Comparison of ENCODE assay signal across 20 cellular contexts in the genomic region with DNA sequence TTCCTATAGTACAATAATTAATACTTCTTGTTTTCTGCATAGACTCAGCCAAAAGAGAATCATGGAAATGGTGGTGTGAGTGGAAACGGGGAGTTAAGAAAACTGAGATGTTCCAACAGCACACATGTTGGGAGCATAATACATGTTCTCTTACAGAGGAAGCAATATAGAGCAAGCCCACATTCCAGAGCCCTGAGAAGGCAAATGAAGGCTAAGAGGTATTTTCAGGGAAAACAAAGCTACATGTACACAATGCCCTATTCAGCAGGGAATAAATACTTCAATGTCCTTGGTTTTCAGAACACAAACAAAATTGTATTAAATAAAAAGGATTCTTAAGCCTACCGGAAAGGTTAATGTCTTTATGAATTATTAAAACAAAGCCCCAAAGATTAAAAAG. TPM values are rescaled to one million over a fixed set of nuclear protein-coding genes. Genes with fewer than 3 reads are reported as not detected.
"Had no signal": no experiment of that assay in that cellular context is flagged by ENCODE, and none has a peak within 500 bp of the region (broad histone marks: within the 10 kb centered on the region; RNA-seq: fewer than 3 reads in every experiment).

No MANE protein-coding gene starts in this region.

- H3K36me3 ChIP-seq: sigmoid colon had no signal

- H3K9me3 Mint-ChIP-seq: activated CD8-positive, alpha-beta T cell treated with anti-CD3 and anti-CD28 coated beads for 36 hours; activated T-cell treated with anti-CD3 and anti-CD28 coated beads, Interleukin-2, amount 50 U/mL, for 4 hours; dendritic cell treated with granulocyte-macrophage colony-stimulating factor and Interleukin-4, amounts not matched to agents 40 ng/mL and 50 ng/mL, for 4 days; effector memory CD8-positive, alpha-beta T cell; nephron had no signal

- H3K4me3 Mint-ChIP-seq: activated CD4-positive, alpha-beta T cell treated with anti-CD3 and anti-CD28 coated beads for 36 hours; activated CD8-positive, alpha-beta T cell treated with anti-CD3 and anti-CD28 coated beads for 36 hours; activated naive CD8-positive, alpha-beta T cell; activated T-cell treated with anti-CD3 and anti-CD28 coated beads, Interleukin-2, amount 50 U/mL, for 4 hours; dendritic cell treated with granulocyte-macrophage colony-stimulating factor and Interleukin-4, amounts not matched to agents 40 ng/mL and 50 ng/mL, for 4 days; effector memory CD8-positive, alpha-beta T cell; nephron; stimulated activated effector memory CD8-positive, alpha-beta T cell treated with anti-CD3 and anti-CD28 coated beads, Interleukin-12 subunit alpha, Interleukin-12 subunit beta, amount 100 ng/mL, for 72 hours; T-helper 17 cell had no signal

- H3K4me1 ChIP-seq: sigmoid colon had no signal

- H3K9me3 ChIP-seq: sigmoid colon had no signal

- H3K27ac Mint-ChIP-seq: activated CD4-positive, alpha-beta T cell treated with anti-CD3 and anti-CD28 coated beads for 36 hours; activated CD8-positive, alpha-beta T cell treated with anti-CD3 and anti-CD28 coated beads for 36 hours; activated naive CD8-positive, alpha-beta T cell; dendritic cell treated with granulocyte-macrophage colony-stimulating factor and Interleukin-4, amounts not matched to agents 40 ng/mL and 50 ng/mL, for 4 days; effector memory CD8-positive, alpha-beta T cell; nephron; stimulated activated effector memory CD8-positive, alpha-beta T cell treated with anti-CD3 and anti-CD28 coated beads, Interleukin-12 subunit alpha, Interleukin-12 subunit beta, amount 100 ng/mL, for 72 hours; T-helper 17 cell had no signal

- H3K36me3 Mint-ChIP-seq: activated naive CD8-positive, alpha-beta T cell; stimulated activated effector memory CD8-positive, alpha-beta T cell treated with anti-CD3 and anti-CD28 coated beads, Interleukin-12 subunit alpha, Interleukin-12 subunit beta, amount 100 ng/mL, for 72 hours had no signal

- H3K27me3 ChIP-seq: sigmoid colon had no signal

- DNase-seq: activated CD4-positive, alpha-beta T cell treated with anti-CD3 and anti-CD28 coated beads for 36 hours; activated CD8-positive, alpha-beta T cell treated with anti-CD3 and anti-CD28 coated beads for 36 hours; activated gamma-delta T cell treated with Interleukin-2 at 50 U/mL for 16 hours; activated T-cell treated with anti-CD3 and anti-CD28 coated beads, Interleukin-2, amount 50 U/mL, for 4 hours; amygdala; cerebellar nuclear complex; effector memory CD8-positive, alpha-beta T cell; erythroblast; glutamatergic neuron; hypothalamus; occipital lobe; sigmoid colon; stimulated activated CD4-positive, alpha-beta T cell treated with anti-CD3 and anti-CD28 coated beads, Interleukin-12 subunit alpha, Interleukin-12 subunit beta, amount 100 ng/mL, for 4 hours; T-helper 17 cell had no signal

- ATAC-seq: activated CD4-positive, alpha-beta T cell treated with anti-CD3 and anti-CD28 coated beads for 36 hours; activated CD8-positive, alpha-beta T cell treated with anti-CD3 and anti-CD28 coated beads for 36 hours; activated T-cell treated with anti-CD3 and anti-CD28 coated beads, Interleukin-2, amount 50 U/mL, for 4 hours; effector memory CD8-positive, alpha-beta T cell; stimulated activated effector memory CD8-positive, alpha-beta T cell treated with anti-CD3 and anti-CD28 coated beads, Interleukin-12 subunit alpha, Interleukin-12 subunit beta, amount 100 ng/mL, for 72 hours; T-helper 17 cell had no signal

- H3K4me3 ChIP-seq: sigmoid colon had no signal

- H3K4me1 Mint-ChIP-seq: activated CD4-positive, alpha-beta T cell treated with anti-CD3 and anti-CD28 coated beads for 36 hours; nephron; stimulated activated effector memory CD8-positive, alpha-beta T cell treated with anti-CD3 and anti-CD28 coated beads, Interleukin-12 subunit alpha, Interleukin-12 subunit beta, amount 100 ng/mL, for 72 hours had no signal

- H3K27me3 Mint-ChIP-seq: dendritic cell treated with granulocyte-macrophage colony-stimulating factor and Interleukin-4, amounts not matched to agents 40 ng/mL and 50 ng/mL, for 4 days; T-helper 17 cell had no signal

- H3K27ac ChIP-seq: sigmoid colon had no signal

RNA-seq across cellular contexts. Expression of gene GJB7, which starts 41.8 kb away (rescaled TPM):
- total RNA-seq: activated CD4-positive, alpha-beta T cell treated with anti-CD3 and anti-CD28 coated beads for 36 hours; activated CD8-positive, alpha-beta T cell treated with anti-CD3 and anti-CD28 coated beads for 36 hours; activated T-cell treated with anti-CD3 and anti-CD28 coated beads, Interleukin-2, amount 50 U/mL, for 4 hours; mesenteric fat pad; occipital lobe; pulmonary artery endothelial cell; sigmoid colon; T-helper 17 cell had no signal
- polyA plus RNA-seq: sigmoid colon had no signal
